Comparison of ENCODE assay signal across 20 cellular contexts in the genomic region with DNA sequence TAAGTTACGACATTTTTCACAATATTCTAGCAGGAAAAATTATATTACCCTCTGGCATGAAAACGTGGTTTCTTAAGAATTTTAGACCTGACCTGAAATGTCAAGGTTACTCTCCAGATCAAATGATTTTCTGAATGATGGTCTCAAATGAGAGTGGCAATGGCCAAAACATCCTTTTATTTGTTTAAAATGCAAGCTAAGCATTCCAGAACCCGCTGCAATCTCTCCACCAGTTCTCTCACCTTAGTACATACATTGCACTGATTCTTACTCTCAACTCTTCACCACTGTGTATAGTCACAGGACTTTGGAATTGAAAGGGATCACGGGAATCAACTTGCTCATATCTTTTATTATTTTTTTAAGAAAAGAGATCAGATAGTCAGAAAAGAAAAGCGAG.
DNase-seq lines count a peak whose midpoint lies in the region; ATAC-seq, FAIRE-seq and TF ChIP-seq lines count a peak whose summit lies in the region.
"Had no signal": no experiment of that assay in that cellular context is flagged by ENCODE, and none has a peak within 500 bp of the region (broad histone marks: within the 10 kb centered on the region; RNA-seq: fewer than 3 reads in every experiment).

No MANE protein-coding gene starts in this region.

- TF ChIP-seq EP300 in HepG2 (IDR thresholded peaks at IDR 0.05; ENCODE audit: low read depth in 2 of 2, low read length in 2 of 2) (no peak), HepG2 (CRISPR knock-in tag; IDR thresholded peaks at IDR 0.05; ENCODE audit: borderline replicate concordance) (no peak), H1 (IDR thresholded peaks at IDR 0.05; ENCODE audit: borderline replicate concordance in 1 of 2, low read depth in 2 of 2, low read length in 2 of 2) (no peak)

- TF ChIP-seq POLR2A in HepG2 (IDR thresholded peaks at IDR 0.05; ENCODE audit: insufficient read depth in 1 of 2, low read depth in 2 of 2, low read length in 2 of 2), result no peak
- TF ChIP-seq POLR2A in right lobe of liver (IDR thresholded peaks at IDR 0.05), result no peak
- no peak for TF ChIP-seq POLR2A in IMR-90 (IDR thresholded peaks at IDR 0.05; ENCODE audit: low read depth, low read length)
- TF ChIP-seq POLR2A in H1 (IDR thresholded peaks at IDR 0.05; ENCODE audit: control extremely low read depth in 1 of 2, low read depth in 2 of 2, low read length in 2 of 2), result no peak

- H2AFZ ChIP-seq in HepG2 (ENCODE audit: low read length), result no peak overlapping the region
- H2AFZ ChIP-seq in IMR-90 (replicated peaks; ENCODE audit: low read length, poor library complexity), result no peak overlapping the region
- H2AFZ ChIP-seq in H1 (ENCODE audit: low read length), result no peak overlapping the region

- ATAC-seq in HepG2 (no peak), right lobe of liver (no peak), IMR-90 (ENCODE audit: low read depth) (no peak)
- ATAC-seq: CD8-positive, alpha-beta T cell had no signal

- no peaks in the 10 kb centered on the region for H3K79me2 ChIP-seq in HepG2 (ENCODE audit: insufficient read depth, low read length)
- no peaks in the 10 kb centered on the region for H3K79me2 ChIP-seq in H1 (ENCODE audit: control insufficient read depth in 1 of 2, insufficient read depth in 2 of 2, low read length in 2 of 2)

- H3K27ac ChIP-seq in HepG2 (ENCODE audit: extremely low read length, insufficient read depth, low read length), result no peak overlapping the region
- no peak overlapping the region for H3K27ac ChIP-seq in right lobe of liver
- H3K27ac ChIP-seq in IMR-90 (ENCODE audit: insufficient read depth, low read length), result no peak overlapping the region
- H3K27ac ChIP-seq in H1 (ENCODE audit: low read depth, low read length), result no peak overlapping the region
- H3K27ac ChIP-seq: 22Rv1; BLaER1 treated with 17β-estradiol and CSF1 and Interleukin-3, amounts not matched to agents 10 nM and 100 nM; C4-2B had no signal

- CTCF ChIA-PET in HepG2 (lab: Yijun Ruan, JAX; ENCODE audit: low intra/inter-chr PET ratio, low total read pairs) (no interaction called here), IMR-90 (lab: Yijun Ruan, JAX) (no interaction called here), H1 (lab: Charles Lee; ENCODE audit: partially characterized antibody) (no interaction called here)

- 7% methylated on average over 5 of the region's 5 CpGs for WGBS in HepG2 (ENCODE audit: low lambda C conversion rate)
- WGBS in right lobe of liver (ENCODE audit: insufficient coverage, low coverage, low lambda C conversion rate, missing lambda C conversion rate), result 56% methylated on average over 5 of the region's 5 CpGs
- no CpG with 5 or more reads among the region's 5 CpGs for whole genome bisulfite sequencing in IMR-90 (ENCODE audit: extremely low coverage in 2 of 2, insufficient read length in 1 of 2), 2 experiments
- WGBS in H1 (ENCODE audit: extremely low coverage in 1 of 2, insufficient coverage in 1 of 2, insufficient read length in 1 of 2, insufficient replicate concordance in 2 of 2, low coverage in 1 of 2, low lambda C conversion rate in 2 of 2, missing lambda C conversion rate in 1 of 2), 2 experiments, result 92% methylated on average over 5 of the region's 5 CpGs; no CpG with 5 or more reads in 1 of the 2 experiments

- H3K79me1 ChIP-seq in IMR-90 (ENCODE audit: low read depth in 1 of 2, low read length in 2 of 2) (no peaks in the 10 kb centered on the region), H1 (ENCODE audit: low read depth, low read length) (no peaks in the 10 kb centered on the region)

- H2BK12ac ChIP-seq in H1 (ENCODE audit: low read depth, low read length), result no peak overlapping the region

- H4K8ac ChIP-seq in IMR-90 (ENCODE audit: low read depth in 2 of 2, low read length in 2 of 2) (no peak overlapping the region), H1 (ENCODE audit: extremely low read depth, insufficient read depth, low read length) (no peak overlapping the region)

- H3K4ac ChIP-seq in IMR-90 (ENCODE audit: low read depth, low read length) (no peak overlapping the region), H1 (replicated peaks; ENCODE audit: insufficient read length, low read depth, low read length) (no peak overlapping the region)

- no peak overlapping the region for H2BK15ac ChIP-seq in IMR-90 (ENCODE audit: low read depth, low read length)
- no peak overlapping the region for H2BK15ac ChIP-seq in H1 (ENCODE audit: low read length)

- H3K23ac ChIP-seq in IMR-90 (ENCODE audit: low read depth, low read length), result no peak overlapping the region
- H3K23ac ChIP-seq in H1 (ENCODE audit: insufficient read length), result no peak overlapping the region

- no peaks in the 10 kb centered on the region for H3K23me2 ChIP-seq in H1 (ENCODE audit: low read depth, low read length)

- POLR2A ChIA-PET in HepG2 (lab: Yijun Ruan, JAX) (no interaction called here), IMR-90 (lab: Charles Lee; ENCODE audit: unreplicated experiment) (no interaction called here), H1 (lab: Charles Lee; ENCODE audit: partially characterized antibody) (no interaction called here)

- H3K27me3 ChIP-seq in HepG2 (ENCODE audit: control insufficient read depth in 1 of 2, insufficient read depth in 2 of 2, low read length in 2 of 2), result no peaks in the 10 kb centered on the region
- no peaks in the 10 kb centered on the region for H3K27me3 ChIP-seq in right lobe of liver
- H3K27me3 ChIP-seq in IMR-90 (ENCODE audit: control insufficient read depth, insufficient read depth, low read length), result no peaks in the 10 kb centered on the region
- H3K27me3 ChIP-seq in H1 (replicated peaks in 1 of 4; ENCODE audit: control insufficient read depth in 3 of 4, extremely low read depth in 1 of 4, insufficient read depth in 3 of 4, low read length in 3 of 4), result no peaks in the 10 kb centered on the region
- H3K27me3 ChIP-seq: BLaER1 treated with 17β-estradiol and CSF1 and Interleukin-3, amounts not matched to agents 10 nM and 100 nM had no signal

- FAIRE-seq in HepG2 (lab: Jason Lieb, UNC) (no peak), H1 (lab: Jason Lieb, UNC) (no peak)
- FAIRE-seq: D721Med, G401.6, GM12891, GM19239 had no signal

- H2BK5ac ChIP-seq in IMR-90 (ENCODE audit: low read depth, low read length, poor library complexity, severe bottlenecking) (no peak overlapping the region), H1 (ENCODE audit: low read depth, low read length) (no peak overlapping the region)

- H3K36me3 ChIP-seq in HepG2 (replicated peaks in 1 of 2; ENCODE audit: control insufficient read depth in 1 of 2, insufficient read depth in 2 of 2, low read length in 2 of 2), result no peaks in the 10 kb centered on the region
- no peaks in the 10 kb centered on the region for H3K36me3 ChIP-seq in right lobe of liver
- H3K36me3 ChIP-seq in IMR-90 (ENCODE audit: control insufficient read depth, insufficient read depth, low read length), result no peaks in the 10 kb centered on the region
- H3K36me3 ChIP-seq in H1 (ENCODE audit: control insufficient read depth in 2 of 4, insufficient read depth in 4 of 4, low read length in 3 of 4), result no peaks in the 10 kb centered on the region
- H3K36me3 ChIP-seq: BLaER1 treated with 17β-estradiol and CSF1 and Interleukin-3, amounts not matched to agents 10 nM and 100 nM had no signal

- H3K4me1 ChIP-seq in HepG2 (ENCODE audit: insufficient read depth, low read length) (no peaks in the 10 kb centered on the region), right lobe of liver (no peaks in the 10 kb centered on the region), IMR-90 (ENCODE audit: control insufficient read depth, insufficient read depth, low read length) (no peaks in the 10 kb centered on the region), H1 (replicated peaks in 1 of 4; ENCODE audit: control insufficient read depth in 3 of 4, insufficient read depth in 4 of 4, low read length in 3 of 4) (no peaks in the 10 kb centered on the region)
- H3K4me1 ChIP-seq: Caco-2 had no signal

- H2BK20ac ChIP-seq in IMR-90 (ENCODE audit: low read depth, low read length) (no peak overlapping the region), H1 (ENCODE audit: low read length) (no peak overlapping the region)

- H4K5ac ChIP-seq in IMR-90 (ENCODE audit: low read depth, low read length), result no peak overlapping the region
- H4K5ac ChIP-seq in H1 (ENCODE audit: insufficient read length, low read depth, low read length), result no peak overlapping the region

- in situ Hi-C loops in HepG2 (cut with HindIII; ENCODE audit: extremely low pct_ligation_motif_present, low pct_unique_long_range_greater_than_20kb) (no loop called here), IMR-90 (cut with MboI; ENCODE audit: low sequenced_read_pairs) (no loop called here)

- TF ChIP-seq RAD21 in HepG2 (CRISPR knock-in tag; IDR thresholded peaks at IDR 0.05) (no peak), IMR-90 (IDR thresholded peaks at IDR 0.05; ENCODE audit: low read length) (no peak), H1 (IDR thresholded peaks at IDR 0.05 in 1 of 2, conservative IDR thresholded peaks at IDR 0.05 in 1 of 2; ENCODE audit: low read depth in 2 of 2, low read length in 2 of 2) (no peak)

- dilution Hi-C loops in IMR-90 (cut with HindIII; ENCODE audit: low sequenced_read_pairs, unreplicated experiment), result no loop called here

- BruUV-seq in HepG2 (replicated peaks; lab: Mats Ljungman, UMichigan) (no TSS peak), IMR-90 (replicated peaks; lab: Mats Ljungman, UMichigan) (no TSS peak)

- H4K20me1 ChIP-seq in HepG2 (ENCODE audit: insufficient read depth, low read length), result no peaks in the 10 kb centered on the region
- no peaks in the 10 kb centered on the region for H4K20me1 ChIP-seq in IMR-90 (ENCODE audit: insufficient read depth, low read length)
- H4K20me1 ChIP-seq in H1 (replicated peaks in 1 of 2; ENCODE audit: control insufficient read depth in 1 of 2, insufficient read depth in 2 of 2, low read length in 2 of 2), result no peaks in the 10 kb centered on the region
- H4K20me1 ChIP-seq: BLaER1 treated with 17β-estradiol and CSF1 and Interleukin-3, amounts not matched to agents 10 nM and 100 nM had no signal

- H2BK120ac ChIP-seq in IMR-90 (ENCODE audit: low read depth, low read length), result no peak overlapping the region
- H2BK120ac ChIP-seq in H1 (replicated peaks; ENCODE audit: low read depth, low read length), result no peak overlapping the region

- H3K56ac ChIP-seq in IMR-90 (ENCODE audit: extremely low read depth, insufficient read depth, low read length) (no peak overlapping the region), H1 (replicated peaks; ENCODE audit: insufficient read length, low read depth, low read length) (no peak overlapping the region)

- H3K4me2 ChIP-seq in HepG2 (ENCODE audit: low read depth, low read length), result no peak overlapping the region
- H3K4me2 ChIP-seq in IMR-90 (ENCODE audit: low read depth, low read length), result no peak overlapping the region
- H3K4me2 ChIP-seq in H1 (ENCODE audit: insufficient read depth in 1 of 2, low read depth in 2 of 2, low read length in 2 of 2), result no peak overlapping the region
- H3K4me2 ChIP-seq: BLaER1 treated with 17β-estradiol and CSF1 and Interleukin-3, amounts not matched to agents 10 nM and 100 nM had no signal

- H3K4me3 ChIP-seq in HepG2 (replicated peaks in 1 of 3; ENCODE audit: insufficient read depth in 1 of 3, low read depth in 2 of 3, low read length in 3 of 3) (no peak overlapping the region), right lobe of liver (no peak overlapping the region), IMR-90 (ENCODE audit: insufficient read depth, low read depth, low read length) (no peak overlapping the region), H1 (ENCODE audit: extremely low read depth in 1 of 4, insufficient read depth in 2 of 4, low read depth in 3 of 4, low read length in 4 of 4) (no peak overlapping the region)
- H3K4me3 ChIP-seq: BLaER1 treated with 17β-estradiol and CSF1 and Interleukin-3, amounts not matched to agents 10 nM and 100 nM had no signal

- no peak overlapping the region for H2AK9ac ChIP-seq in IMR-90 (replicated peaks; ENCODE audit: low read depth, low read length, poor library complexity)

- H3K18ac ChIP-seq in IMR-90 (ENCODE audit: low read depth, low read length) (no peak overlapping the region), H1 (ENCODE audit: extremely low read depth, low read length) (no peak overlapping the region)

- no peak for DNase-seq in HepG2 (ENCODE audit: low spot score)
- no peak for DNase-seq in right lobe of liver
- DNase-seq in IMR-90, result no peak
- DNase-seq in H1 (ENCODE audit: low read depth in 1 of 2, low spot score in 2 of 2), result no peak
- DNase-seq in NCI-H1417 (lab: John Stamatoyannopoulos, UW), result no peak
- no peak for DNase-seq in Ammon's horn (ENCODE audit: low spot score)
- DNase-seq: ACHN; Caco-2; Calu3; CD4-positive, alpha-beta T cell; CD8-positive, alpha-beta T cell; DMS79 treated with DMSO at 0.1 percent for 48 hours; GF-D8 had no signal

- peaks cover 29% of the 10 kb centered on the region for H3K9me3 ChIP-seq in HepG2 (ENCODE audit: low read length)
- H3K9me3 ChIP-seq in right lobe of liver, result no peaks in the 10 kb centered on the region
- peaks cover 8% of the 10 kb centered on the region; the same call in 1 of the 2 replicates for H3K9me3 ChIP-seq in IMR-90 (ENCODE audit: control insufficient read depth, insufficient read depth, low read length)
- no peaks in the 10 kb centered on the region for H3K9me3 ChIP-seq in H1 (ENCODE audit: insufficient read depth in 2 of 2, low read depth in 1 of 2, low read length in 1 of 2)
- H3K9me3 ChIP-seq: Caco-2 had no signal

- H3K9me1 ChIP-seq in IMR-90 (ENCODE audit: insufficient read depth, low read length), result no peaks in the 10 kb centered on the region

- intact Hi-C loops in HepG2 (cut with micrococcal nuclease; ENCODE audit: unreplicated experiment), result no loop called here
- intact Hi-C loops in right lobe of liver (cut with DNase I), result no loop called here
- intact Hi-C loops in IMR-90 (cut with micrococcal nuclease), result no loop called here

- H2AK5ac ChIP-seq in IMR-90 (ENCODE audit: low read depth, low read length), result no peak overlapping the region
- no peak overlapping the region for H2AK5ac ChIP-seq in H1 (ENCODE audit: low read depth, low read length)

- H3K14ac ChIP-seq in IMR-90 (replicated peaks; ENCODE audit: low read depth, low read length) (no peak overlapping the region), H1 (ENCODE audit: insufficient read length) (no peak overlapping the region)

- H4K91ac ChIP-seq in IMR-90 (ENCODE audit: insufficient read depth, low read depth, low read length) (no peak overlapping the region), H1 (replicated peaks; ENCODE audit: insufficient read length, low read length) (no peak overlapping the region)

- H3K9ac ChIP-seq in HepG2 (ENCODE audit: insufficient read depth, low read depth, low read length) (no peak overlapping the region), IMR-90 (ENCODE audit: low read depth, low read length) (no peak overlapping the region), H1 (replicated peaks in 1 of 4; ENCODE audit: extremely low read depth in 1 of 4, low read depth in 3 of 4, low read length in 3 of 4) (no peak overlapping the region)
- H3K9ac ChIP-seq: BLaER1 treated with 17β-estradiol and CSF1 and Interleukin-3, amounts not matched to agents 10 nM and 100 nM had no signal

- TF ChIP-seq CTCF in HepG2 (CRISPR knock-in tag; IDR thresholded peaks at IDR 0.05) (no peak), right lobe of liver (IDR thresholded peaks at IDR 0.05) (no peak), IMR-90 (conservative IDR thresholded peaks at IDR 0.05; ENCODE audit: low read depth, low read length) (no peak), H1 (IDR thresholded peaks at IDR 0.05; ENCODE audit: control extremely low read depth in 1 of 3, insufficient read depth in 1 of 3, low read depth in 1 of 3, low read length in 3 of 3) (no peak)

Comparison
In these comparisons a context has a peak if more than half of its experiments do, and no peak if none do; other contexts are left out.
1. Of the 41 proteins assayed by ChIP-seq in both HepG2 and H1: peak only in HepG2: none; only in H1: none; in both: MAFK; in neither: 40.